20 cellular contexts compared by ENCODE assay signal in genomic region chr3:196414469-196414868, GRCh38. TPM values are rescaled to one million over a fixed set of nuclear protein-coding genes. Genes with fewer than 3 reads are reported as not detected.
DNase-seq lines count a peak whose midpoint lies in the region; ATAC-seq lines count a peak whose summit lies in the region.
"Had no signal": no experiment of that assay in that cellular context is flagged by ENCODE, and none has a peak within 500 bp of the region (broad histone marks: within the 10 kb centered on the region; RNA-seq: fewer than 3 reads in every experiment).

No MANE protein-coding gene starts in this region.

- H3K27ac Mint-ChIP-seq in activated naive CD8-positive, alpha-beta T cell treated with anti-CD3 and anti-CD28 coated beads for 36 hours = peak overlapping the region; percentile 70

- ATAC-seq in GM21825 (IDR thresholded peaks at IDR 0.05; ENCODE audit: unreplicated experiment) = no peak
- no peak for ATAC-seq in GM21529 (IDR thresholded peaks at IDR 0.05; ENCODE audit: unreplicated experiment)
- ATAC-seq in GM21528 (IDR thresholded peaks at IDR 0.05; ENCODE audit: low FRiP score, unreplicated experiment) = no peak
- ATAC-seq: heart right ventricle had no signal

- peak overlapping the region; percentile 0 for H3K4me3 Mint-ChIP-seq in activated naive CD8-positive, alpha-beta T cell treated with anti-CD3 and anti-CD28 coated beads for 36 hours

- peaks cover 24% of the 10 kb centered on the region for H3K36me3 Mint-ChIP-seq in activated naive CD8-positive, alpha-beta T cell treated with anti-CD3 and anti-CD28 coated beads for 36 hours

- H3K9me3 ChIP-seq in MG63 = peaks cover 3% of the 10 kb centered on the region
- H3K9me3 ChIP-seq: esophagus muscularis mucosa, right atrium auricular region had no signal

- H3K27me3 Mint-ChIP-seq in activated naive CD8-positive, alpha-beta T cell treated with anti-CD3 and anti-CD28 coated beads for 36 hours = no peaks in the 10 kb centered on the region

- no peaks in the 10 kb centered on the region for H3K27me3 ChIP-seq in MG63
- H3K27me3 ChIP-seq: esophagus muscularis mucosa, heart right ventricle, right atrium auricular region had no signal

- peaks cover under 1% of the 10 kb centered on the region for H3K9me3 Mint-ChIP-seq in activated naive CD8-positive, alpha-beta T cell treated with anti-CD3 and anti-CD28 coated beads for 36 hours

- no peak overlapping the region for H3K4me3 ChIP-seq in MG63
- H3K4me3 ChIP-seq: esophagus muscularis mucosa, heart right ventricle, right atrium auricular region had no signal

- no peaks in the 10 kb centered on the region for H3K36me3 ChIP-seq in MG63
- H3K36me3 ChIP-seq: esophagus muscularis mucosa, heart right ventricle, right atrium auricular region had no signal

- peaks cover 36% of the 10 kb centered on the region for H3K4me1 Mint-ChIP-seq in activated naive CD8-positive, alpha-beta T cell treated with anti-CD3 and anti-CD28 coated beads for 36 hours

- peak; percentile 14 for DNase-seq in AG08396 (ENCODE audit: low spot score)
- DNase-seq in EH (ENCODE audit: low read depth) = peak; percentile 22
- no peak for DNase-seq in activated naive CD8-positive, alpha-beta T cell treated with anti-CD3 and anti-CD28 coated beads for 36 hours
- peak; percentile 19 for DNase-seq in kidney glomerular epithelial cell (lab: John Stamatoyannopoulos, UW)
- DNase-seq in MG63 = no peak
- DNase-seq: aorta; C1 segment of cervical spinal cord; DMS79; HCEC 1CT; heart right ventricle; islet precursor cell; NCI-H2081; NCI-H82; stimulated activated CD4-positive, alpha-beta T cell treated with anti-CD3 and anti-CD28 coated beads, Interleukin-2, amount 100 ng/mL, for 24 hours; SW 1271 had no signal

RNA-seq across cellular contexts. Expression of gene UBXN7, which starts 17.8 kb away (rescaled TPM):
- 10 to 100 TPM; 52.7 to 57.5 TPM for total RNA-seq in activated naive CD8-positive, alpha-beta T cell treated with anti-CD3 and anti-CD28 coated beads for 36 hours
- total RNA-seq in MG63 (2014; rRNA removed; shearing (Covaris generic); ENCODE audit: low replicate concordance) = 9.5 and 13.1 TPM in 2 replicates

Comparison
In these comparisons a context has a peak if more than half of its experiments do, and no peak if none do; other contexts are left out.
1. DNase-seq: peak in AG08396 (single experiment), EH (single experiment) and kidney glomerular epithelial cell (single experiment); none in activated naive CD8-positive, alpha-beta T cell treated with anti-CD3 and anti-CD28 coated beads for 36 hours (single experiment) and MG63 (single experiment).